1 cellular context compared by ENCODE assay signal in genomic region chr13:77692746-77693448, GRCh38.
TF ChIP-seq lines count a peak whose summit lies in the region.

No MANE protein-coding gene starts in this region.

TF ChIP-seq in GM12878, 131 proteins besides CTCF, POLR2A, EP300 and RAD21 (continued from another document):
- TF ChIP-seq E2F4 (IDR thresholded peaks at IDR 0.05; ENCODE audit: low read depth, low read length) (no peak), SREBF1 (IDR thresholded peaks at IDR 0.05; ENCODE audit: low read length) (no peak), IKZF2 (IDR thresholded peaks at IDR 0.05) (no peak), ZBTB40 (IDR thresholded peaks at IDR 0.05; ENCODE audit: borderline replicate concordance) (no peak), MTA2 (IDR thresholded peaks at IDR 0.05; ENCODE audit: low read depth) (no peak)
